Comparison of ENCODE assay signal across 8 cellular contexts in the genomic region with DNA sequence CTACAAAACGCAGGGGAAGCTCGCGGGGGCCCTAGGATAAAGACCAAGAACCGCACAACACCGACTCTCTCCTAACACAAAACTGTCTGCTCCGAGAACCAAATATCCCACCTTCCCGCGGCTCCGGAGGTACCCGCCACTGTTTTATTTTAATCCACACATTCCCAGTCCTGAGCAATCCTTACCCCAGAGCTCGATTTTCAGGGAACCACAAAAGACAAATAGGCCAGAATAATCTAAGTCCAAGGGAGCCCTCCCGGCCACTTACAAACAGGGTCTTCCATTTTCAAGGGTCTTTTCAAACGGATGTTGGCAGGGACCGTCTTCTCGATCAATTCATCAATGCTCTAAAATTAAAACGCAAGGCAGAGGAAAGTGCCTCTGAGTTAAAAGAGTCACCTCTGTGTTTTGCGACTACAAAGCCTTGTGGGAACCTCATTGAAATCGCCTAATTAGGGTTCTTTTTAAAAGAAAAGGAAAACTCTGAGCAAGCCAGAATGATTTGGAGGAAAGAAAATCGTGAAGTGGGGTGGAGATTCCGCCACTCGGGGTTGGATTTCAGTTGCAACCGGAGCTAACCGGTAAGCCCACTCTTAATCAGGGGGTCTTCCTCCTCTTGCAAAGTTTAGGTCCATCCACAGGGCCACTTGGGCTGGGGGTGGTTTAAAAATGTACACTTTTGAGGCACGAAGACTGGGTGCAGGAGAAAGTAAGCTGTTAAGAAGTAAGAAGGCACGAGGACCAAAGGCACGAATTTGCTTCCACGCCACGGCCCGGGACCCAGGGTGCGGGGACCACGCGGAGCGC. TPM values are rescaled to one million over a fixed set of nuclear protein-coding genes. Genes with fewer than 3 reads are reported as not detected.
A peak's percentile ranks its signal among the peaks of the same experiment; 100 is the strongest.
DNase-seq lines count a peak whose midpoint lies in the region; ATAC-seq and TF ChIP-seq lines count a peak whose summit lies in the region.

No MANE protein-coding gene starts in this region.

- in situ Hi-C loops in G401 (cut with HindIII; ENCODE audit: low sequenced_read_pairs), result no loop called here

- no peaks in the 10 kb centered on the region for H3K9me3 ChIP-seq in effector memory CD4-positive, alpha-beta T cell (ENCODE audit: control insufficient read depth, low read length)
- H3K9me3 ChIP-seq in osteoblast (ENCODE audit: low read depth, low read length), result no peaks in the 10 kb centered on the region

- no peaks in the 10 kb centered on the region for H3K79me2 ChIP-seq in osteoblast (ENCODE audit: insufficient read depth, low read length)

- peaks cover 14% of the 10 kb centered on the region for H3K4me1 ChIP-seq in effector memory CD4-positive, alpha-beta T cell (ENCODE audit: control insufficient read depth, insufficient read depth, low read length, poor library complexity, severe bottlenecking)
- no peaks in the 10 kb centered on the region for H3K4me1 ChIP-seq in osteoblast (ENCODE audit: insufficient read depth, low read length)

- no peak overlapping the region for H3K27ac ChIP-seq in effector memory CD4-positive, alpha-beta T cell (ENCODE audit: insufficient read depth, low read length, poor library complexity, severe bottlenecking)
- no peak overlapping the region for H3K27ac ChIP-seq in osteoblast (ENCODE audit: low read depth, low read length)

- no peak overlapping the region for H2AFZ ChIP-seq in osteoblast (ENCODE audit: low read length)

- no peaks in the 10 kb centered on the region for H4K20me1 ChIP-seq in osteoblast (ENCODE audit: insufficient read depth, low read length)

- peak overlapping the region; percentile 18 for H3K4me2 ChIP-seq in osteoblast (ENCODE audit: insufficient read depth, low read length)

- no peaks in the 10 kb centered on the region for H3K36me3 ChIP-seq in effector memory CD4-positive, alpha-beta T cell (ENCODE audit: control insufficient read depth, insufficient read depth, low read length)
- H3K36me3 ChIP-seq in osteoblast (ENCODE audit: insufficient read depth, low read length), result no peaks in the 10 kb centered on the region

- peaks cover 35% of the 10 kb centered on the region for H3K27me3 ChIP-seq in effector memory CD4-positive, alpha-beta T cell (replicated peaks; ENCODE audit: control insufficient read depth, insufficient read depth, low read length, poor library complexity, severe bottlenecking)
- H3K27me3 ChIP-seq in osteoblast (ENCODE audit: insufficient read depth, low read length), result peaks cover 54% of the 10 kb centered on the region

- peak overlapping the region; percentile 57 for H3K4me3 ChIP-seq in effector memory CD4-positive, alpha-beta T cell (ENCODE audit: insufficient read depth, low read depth, low read length, poor library complexity, severe bottlenecking)
- H3K4me3 ChIP-seq in osteoblast (ENCODE audit: insufficient read depth, low read length), result no peak overlapping the region

- DNase-seq in G401 (ENCODE audit: low spot score) (peak; percentile 36), NCI-H2227 treated with DMSO at 0.1 percent for 48 hours (lab: John Stamatoyannopoulos, UW) (peak; percentile 36), osteoblast (ENCODE audit: insufficient read length, low spot score, missing footprints) (peak; percentile 81), RKO (ENCODE audit: low spot score) (no peak)
- no peak for DNase-seq in effector memory CD4-positive, alpha-beta T cell

- TF ChIP-seq CTCF in osteoblast (IDR thresholded peaks at IDR 0.05; ENCODE audit: extremely low read depth, low read depth, low read length), result no peak

- no peak for ATAC-seq in GM21786 (IDR thresholded peaks at IDR 0.05; ENCODE audit: unreplicated experiment)
- no peak for ATAC-seq in GM19023 (IDR thresholded peaks at IDR 0.05; ENCODE audit: unreplicated experiment)
- ATAC-seq in HG02938 (IDR thresholded peaks at IDR 0.05; ENCODE audit: unreplicated experiment), result no peak

RNA-seq across cellular contexts. Expression of a gene that starts 1.0 kb away (rescaled TPM):
- 16.6 and 26.3 TPM in 2 replicates for total RNA-seq in G401 (2014; rRNA removed; shearing (Covaris generic))
- 0.72 and 2.4 TPM in 2 replicates for total RNA-seq in osteoblast

Comparison
In these comparisons a context has a peak if more than half of its experiments do, and no peak if none do; other contexts are left out.
1. DNase-seq: peak in G401 (single experiment), NCI-H2227 treated with DMSO at 0.1 percent for 48 hours (single experiment) and osteoblast (single experiment); none in effector memory CD4-positive, alpha-beta T cell (0 of 3) and RKO (single experiment).